Comparison of ENCODE assay signal across 8 cellular contexts in genomic region chr6:139376054-139376355, GRCh38. TPM values are rescaled to one million over a fixed set of nuclear protein-coding genes. Genes with fewer than 3 reads are reported as not detected.
DNase-seq lines count a peak whose midpoint lies in the region; ATAC-seq and TF ChIP-seq lines count a peak whose summit lies in the region.

No MANE protein-coding gene starts in this region.

- H3K9me3 Mint-ChIP-seq in nephron progenitor cell: peaks cover 4% of the 10 kb centered on the region

- peaks cover 9% of the 10 kb centered on the region for H3K27me3 Mint-ChIP-seq in nephron progenitor cell (ENCODE audit: low read depth, poor library complexity)

- TF ChIP-seq CTCF in GM12865 (IDR thresholded peaks at IDR 0.05; ENCODE audit: insufficient read depth, low read depth, low read length, missing control alignments) (no peak), nephron progenitor cell (IDR thresholded peaks at IDR 0.05) (no peak)

- peaks cover 9% of the 10 kb centered on the region for H3K36me3 ChIP-seq in endocrine pancreas (ENCODE audit: control insufficient read depth, insufficient read depth, low read length)

- H3K4me3 ChIP-seq in GM12865 (ENCODE audit: low read depth, low read length): peak overlapping the region; percentile 79
- peak overlapping the region; percentile 63 for H3K4me3 ChIP-seq in endocrine pancreas (ENCODE audit: control insufficient read depth, insufficient read depth, low read length)

- peak overlapping the region; percentile 98 for H3K27ac Mint-ChIP-seq in nephron progenitor cell

- ATAC-seq in HG03432 (IDR thresholded peaks at IDR 0.05; ENCODE audit: unreplicated experiment) (no peak), HG03342 (IDR thresholded peaks at IDR 0.05; ENCODE audit: unreplicated experiment) (no peak)

- H3K9ac ChIP-seq in endocrine pancreas (ENCODE audit: control insufficient read depth, insufficient read depth, low read length): peak overlapping the region; percentile 36

- H3K9me3 ChIP-seq in endocrine pancreas (ENCODE audit: control insufficient read depth, low read length): no peaks in the 10 kb centered on the region

- peaks cover 3% of the 10 kb centered on the region for H3K4me1 ChIP-seq in endocrine pancreas (ENCODE audit: control insufficient read depth, insufficient read depth, low read length)

- H3K4me1 Mint-ChIP-seq in nephron progenitor cell: peaks cover 60% of the 10 kb centered on the region

- H3K36me3 Mint-ChIP-seq in nephron progenitor cell (ENCODE audit: low read depth): peaks cover 39% of the 10 kb centered on the region

- peak overlapping the region; percentile 96 for H3K4me3 Mint-ChIP-seq in nephron progenitor cell

- no peak for DNase-seq in GM12865 (ENCODE audit: low read depth)
- peak; percentile 47 for DNase-seq in RPMI7951 (ENCODE audit: low read depth)
- DNase-seq in nephron progenitor cell: no peak
- no peak for DNase-seq in amniotic stem cell (lab: John Stamatoyannopoulos, UW)
- no peak for DNase-seq in ecto neural progenitor cell (ENCODE audit: low spot score)

- no peaks in the 10 kb centered on the region for H3K27me3 ChIP-seq in endocrine pancreas (ENCODE audit: control insufficient read depth, insufficient read depth, low read length)

RNA-seq across cellular contexts. Expression of gene CITED2, which starts 1.6 kb away (rescaled TPM):
- 40.0 and 47.6 TPM in 2 replicates for total RNA-seq in RPMI7951 (2014; rRNA removed; shearing (Covaris generic))
